ENCODE assay signal across 1 cellular context in the genomic region with DNA sequence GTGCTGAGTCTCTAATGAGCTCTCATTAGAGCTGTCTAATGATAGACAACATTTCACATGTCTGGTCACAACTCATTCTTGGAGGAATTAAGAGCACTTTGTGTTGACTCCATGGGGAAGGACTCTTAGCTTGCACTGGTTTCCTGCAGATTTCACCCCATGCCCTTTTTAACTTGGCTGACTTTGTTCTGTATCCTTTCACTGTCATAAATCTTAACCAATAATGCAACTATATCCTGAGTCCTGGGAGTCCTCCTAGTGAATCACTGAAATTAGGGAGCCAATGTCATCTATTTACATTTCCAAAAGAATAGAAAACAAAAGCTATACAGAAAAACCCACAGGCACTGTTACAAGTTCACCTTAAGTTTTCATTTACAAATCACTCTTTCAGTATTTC.
TF ChIP-seq lines count a peak whose summit lies in the region.

No MANE protein-coding gene starts in this region.

TF ChIP-seq in H1, 55 proteins besides CTCF, POLR2A, EP300 and RAD21:
- TF ChIP-seq POLR2AphosphoS5 (IDR thresholded peaks at IDR 0.05; ENCODE audit: low read depth, low read length) (no peak), TEAD4 (IDR thresholded peaks at IDR 0.05; ENCODE audit: low read depth, low read length) (no peak), GABPA (IDR thresholded peaks at IDR 0.05; ENCODE audit: borderline replicate concordance, insufficient read depth, low read length) (no peak), CTBP2 (IDR thresholded peaks at IDR 0.05; ENCODE audit: borderline replicate concordance, insufficient read depth, insufficient read length, low read length) (no peak), ASH2L (IDR thresholded peaks at IDR 0.05; ENCODE audit: low read length) (no peak), SRF (IDR thresholded peaks at IDR 0.05; ENCODE audit: low read depth, low read length) (no peak), CHD1 (IDR thresholded peaks at IDR 0.05; ENCODE audit: low read depth, low read length) (no peak), BCL11A (IDR thresholded peaks at IDR 0.05; ENCODE audit: low read depth in 2 of 2, low read length in 2 of 2) (no peak), RFX5 (IDR thresholded peaks at IDR 0.05; ENCODE audit: borderline replicate concordance, low read depth, low read length) (no peak), YY1 (IDR thresholded peaks at IDR 0.05; ENCODE audit: low read depth, low read length) (no peak), E2F6 (IDR thresholded peaks at IDR 0.05) (no peak)
- TF ChIP-seq, protein P1, sequence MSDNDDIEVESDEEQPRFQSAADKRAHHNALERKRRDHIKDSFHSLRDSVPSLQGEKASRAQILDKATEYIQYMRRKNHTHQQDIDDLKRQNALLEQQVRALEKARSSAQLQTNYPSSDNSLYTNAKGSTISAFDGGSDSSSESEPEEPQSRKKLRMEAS (IDR thresholded peaks at IDR 0.05) = no peak
- TF ChIP-seq, protein P2, sequence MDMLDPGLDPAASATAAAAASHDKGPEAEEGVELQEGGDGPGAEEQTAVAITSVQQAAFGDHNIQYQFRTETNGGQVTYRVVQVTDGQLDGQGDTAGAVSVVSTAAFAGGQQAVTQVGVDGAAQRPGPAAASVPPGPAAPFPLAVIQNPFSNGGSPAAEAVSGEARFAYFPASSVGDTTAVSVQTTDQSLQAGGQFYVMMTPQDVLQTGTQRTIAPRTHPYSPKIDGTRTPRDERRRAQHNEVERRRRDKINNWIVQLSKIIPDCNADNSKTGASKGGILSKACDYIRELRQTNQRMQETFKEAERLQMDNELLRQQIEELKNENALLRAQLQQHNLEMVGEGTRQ (IDR thresholded peaks at IDR 0.05; ENCODE audit: low read length) = no peak
TF ChIP-seq in H1: peak in this region for 0.
